In genomic region chr1:111513410-111514020, GRCh38 we compare ENCODE assay signal across 14 cellular contexts. TPM values are rescaled to one million over a fixed set of nuclear protein-coding genes. Genes with fewer than 3 reads are reported as not detected.
A peak's percentile ranks its signal among the peaks of the same experiment; 100 is the strongest.
DNase-seq lines count a peak whose midpoint lies in the region; ATAC-seq and TF ChIP-seq lines count a peak whose summit lies in the region.
"Had no signal": no experiment of that assay in that cellular context is flagged by ENCODE, and none has a peak within 500 bp of the region (broad histone marks: within the 10 kb centered on the region; RNA-seq: fewer than 3 reads in every experiment).

No MANE protein-coding gene starts in this region.

- H3K4me3 Mint-ChIP-seq in activated CD4-positive, alpha-beta T cell treated with anti-CD3 and anti-CD28 coated beads for 36 hours, result no peak overlapping the region
- H3K4me3 Mint-ChIP-seq in activated naive CD8-positive, alpha-beta T cell treated with anti-CD3 and anti-CD28 coated beads, Interleukin-2, amount 50 U/mL, for 24 hours, result no peak overlapping the region
- no peak overlapping the region for H3K4me3 Mint-ChIP-seq in stimulated activated memory B cell treated with anti-CD40 and anti-IgM and Interleukin-4, amounts not matched to agents 10 μg/mL and 1 μg/mL and 100 μg/mL, for 72 hours

- H3K27ac Mint-ChIP-seq in activated CD4-positive, alpha-beta T cell treated with anti-CD3 and anti-CD28 coated beads for 36 hours, result no peak overlapping the region
- peak overlapping the region; percentile 52 for H3K27ac Mint-ChIP-seq in activated naive CD8-positive, alpha-beta T cell treated with anti-CD3 and anti-CD28 coated beads, Interleukin-2, amount 50 U/mL, for 24 hours
- peak overlapping the region; percentile 96 for H3K27ac Mint-ChIP-seq in stimulated activated memory B cell treated with anti-CD40 and anti-IgM and Interleukin-4, amounts not matched to agents 10 μg/mL and 1 μg/mL and 100 μg/mL, for 72 hours

- H3K27ac ChIP-seq in right cardiac atrium (ENCODE audit: low read length) (no peak overlapping the region), smooth muscle cell (ENCODE audit: low read depth) (no peak overlapping the region)
- H3K27ac ChIP-seq: A549 had no signal

- no peaks in the 10 kb centered on the region for H3K9me3 Mint-ChIP-seq in activated CD4-positive, alpha-beta T cell treated with anti-CD3 and anti-CD28 coated beads for 36 hours (ENCODE audit: low read depth)
- no peaks in the 10 kb centered on the region for H3K9me3 Mint-ChIP-seq in activated naive CD8-positive, alpha-beta T cell treated with anti-CD3 and anti-CD28 coated beads, Interleukin-2, amount 50 U/mL, for 24 hours
- H3K9me3 Mint-ChIP-seq in stimulated activated memory B cell treated with anti-CD40 and anti-IgM and Interleukin-4, amounts not matched to agents 10 μg/mL and 1 μg/mL and 100 μg/mL, for 72 hours, result no peaks in the 10 kb centered on the region

- POLR2A ChIA-PET in activated CD4-positive, alpha-beta T cell treated with anti-CD3 and anti-CD28 coated beads for 36 hours (lab: Charles Lee), result no interaction called here

- 47% methylated on average over 8 of the region's 8 CpGs for WGBS in right cardiac atrium
- 69% methylated on average over 8 of the region's 8 CpGs for WGBS in smooth muscle cell (ENCODE audit: low lambda C conversion rate)

- H3K4me3 ChIP-seq in right cardiac atrium (ENCODE audit: low read length) (no peak overlapping the region), smooth muscle cell (no peak overlapping the region)
- H3K4me3 ChIP-seq: A549 had no signal

- H3K9me3 ChIP-seq in right cardiac atrium (ENCODE audit: control insufficient read depth, low read length), result no peaks in the 10 kb centered on the region
- no peaks in the 10 kb centered on the region for H3K9me3 ChIP-seq in smooth muscle cell (replicated peaks; ENCODE audit: low read depth)
- H3K9me3 ChIP-seq: A549 had no signal

- no peaks in the 10 kb centered on the region for H3K79me2 ChIP-seq in smooth muscle cell (ENCODE audit: low read depth)

- H4K20me1 ChIP-seq in smooth muscle cell (ENCODE audit: low read depth), result no peaks in the 10 kb centered on the region

- intact Hi-C loops in activated CD4-positive, alpha-beta T cell treated with anti-CD3 and anti-CD28 coated beads for 36 hours (cut with DNase I, micrococcal nuclease), result no loop called here
- intact Hi-C loops in right cardiac atrium (cut with DNase I), result loop anchor here in 1 of 4 donors (5.0 to 10.0 kb wide), 2 partner anchors 111 to 144 kb away; no protein-coding TSS in a partner anchor

- CTCF ChIA-PET in activated CD4-positive, alpha-beta T cell treated with anti-CD3 and anti-CD28 coated beads for 36 hours (lab: Charles Lee), result interaction anchor here (0.7 to 1.2 kb wide), 3 partner anchors 134 to 256 kb away, joined by 3 to 4 read pairs (median 3); no protein-coding TSS in a partner anchor

- no peaks in the 10 kb centered on the region for H3F3A ChIP-seq in smooth muscle cell (ENCODE audit: low read depth)

- H3K27me3 Mint-ChIP-seq in activated CD4-positive, alpha-beta T cell treated with anti-CD3 and anti-CD28 coated beads for 36 hours, result no peaks in the 10 kb centered on the region
- H3K27me3 Mint-ChIP-seq in activated naive CD8-positive, alpha-beta T cell treated with anti-CD3 and anti-CD28 coated beads, Interleukin-2, amount 50 U/mL, for 24 hours, result no peaks in the 10 kb centered on the region
- H3K27me3 Mint-ChIP-seq in stimulated activated memory B cell treated with anti-CD40 and anti-IgM and Interleukin-4, amounts not matched to agents 10 μg/mL and 1 μg/mL and 100 μg/mL, for 72 hours, result no peaks in the 10 kb centered on the region

- H3K27me3 ChIP-seq in right cardiac atrium (ENCODE audit: control insufficient read depth, insufficient read depth), result no peaks in the 10 kb centered on the region
- no peaks in the 10 kb centered on the region for H3K27me3 ChIP-seq in smooth muscle cell (ENCODE audit: low read depth)

- peak; percentile 63 for DNase-seq in activated CD4-positive, alpha-beta T cell treated with anti-CD3 and anti-CD28 coated beads for 36 hours
- DNase-seq in activated CD4-positive, alpha-beta T cell treated with anti-CD3 and anti-CD28 coated beads for 4 hours, result no peak
- DNase-seq in activated naive CD8-positive, alpha-beta T cell treated with anti-CD3 and anti-CD28 coated beads, Interleukin-2, amount 50 U/mL, for 24 hours, result no peak
- DNase-seq in right cardiac atrium (peak; percentile 49 to 59 (median 54)), smooth muscle cell (lab: John Stamatoyannopoulos, UW; ENCODE audit: unreplicated experiment) (no peak)
- DNase-seq: activated gamma-delta T cell, Karpas-422, NCI-H2107, small intestine had no signal

- no peak overlapping the region for H3K4me2 ChIP-seq in smooth muscle cell
- H3K4me2 ChIP-seq: A549 had no signal

- no peaks in the 10 kb centered on the region for H3K36me3 Mint-ChIP-seq in activated CD4-positive, alpha-beta T cell treated with anti-CD3 and anti-CD28 coated beads for 36 hours (ENCODE audit: low read depth)
- no peaks in the 10 kb centered on the region for H3K36me3 Mint-ChIP-seq in activated naive CD8-positive, alpha-beta T cell treated with anti-CD3 and anti-CD28 coated beads, Interleukin-2, amount 50 U/mL, for 24 hours (ENCODE audit: low read depth)
- H3K36me3 Mint-ChIP-seq in stimulated activated memory B cell treated with anti-CD40 and anti-IgM and Interleukin-4, amounts not matched to agents 10 μg/mL and 1 μg/mL and 100 μg/mL, for 72 hours, result no peaks in the 10 kb centered on the region

- no peak overlapping the region for H2AFZ ChIP-seq in smooth muscle cell (ENCODE audit: low read depth)

- H3K9ac ChIP-seq in smooth muscle cell (ENCODE audit: low read depth), result no peak overlapping the region

- no peaks in the 10 kb centered on the region for H3K36me3 ChIP-seq in smooth muscle cell (ENCODE audit: low read depth)

- TF ChIP-seq CTCF in smooth muscle cell (IDR thresholded peaks at IDR 0.05; ENCODE audit: borderline replicate concordance, insufficient read depth, poor library complexity, severe bottlenecking), result no peak

- peaks cover 54% of the 10 kb centered on the region for H3K4me1 Mint-ChIP-seq in activated CD4-positive, alpha-beta T cell treated with anti-CD3 and anti-CD28 coated beads for 36 hours
- H3K4me1 Mint-ChIP-seq in activated naive CD8-positive, alpha-beta T cell treated with anti-CD3 and anti-CD28 coated beads, Interleukin-2, amount 50 U/mL, for 24 hours, result peaks cover 76% of the 10 kb centered on the region
- H3K4me1 Mint-ChIP-seq in stimulated activated memory B cell treated with anti-CD40 and anti-IgM and Interleukin-4, amounts not matched to agents 10 μg/mL and 1 μg/mL and 100 μg/mL, for 72 hours, result peaks cover 46% of the 10 kb centered on the region

- peaks cover 31% of the 10 kb centered on the region for H3K4me1 ChIP-seq in right cardiac atrium (ENCODE audit: control insufficient read depth, insufficient read depth, low read length)
- no peaks in the 10 kb centered on the region for H3K4me1 ChIP-seq in smooth muscle cell (ENCODE audit: low read depth)
- H3K4me1 ChIP-seq: A549 had no signal

- peak; percentile 14 for ATAC-seq in activated CD4-positive, alpha-beta T cell treated with anti-CD3 and anti-CD28 coated beads for 36 hours
- peak; percentile 31 for ATAC-seq in activated naive CD8-positive, alpha-beta T cell treated with anti-CD3 and anti-CD28 coated beads, Interleukin-2, amount 50 U/mL, for 24 hours
- ATAC-seq in right cardiac atrium, result peak in 1 of 2 donors; percentile 14
- ATAC-seq in stimulated activated memory B cell treated with anti-CD40 and anti-IgM and Interleukin-4, amounts not matched to agents 10 μg/mL and 1 μg/mL and 100 μg/mL, for 72 hours, result no peak
- ATAC-seq in HG02973 (IDR thresholded peaks at IDR 0.05; ENCODE audit: unreplicated experiment), result no peak
- no peak for ATAC-seq in HG03045 (IDR thresholded peaks at IDR 0.05; ENCODE audit: unreplicated experiment)
- ATAC-seq: A549 had no signal

RNA-seq across cellular contexts. Expression of gene ADORA3, which starts 10.1 kb away (rescaled TPM):
- total RNA-seq in activated CD4-positive, alpha-beta T cell treated with anti-CD3 and anti-CD28 coated beads for 36 hours, result under 1 TPM in 1 of 2 experiments, not detected in 1; 0.16 TPM
- total RNA-seq in right cardiac atrium (10 to 100 TPM in 1 of 4 donors, 1 to 10 TPM in 3; 5.4 to 10.9 (median 9.9) TPM), smooth muscle cell (not detected in 2 replicates)
- polyA plus RNA-seq in right cardiac atrium (2.0 TPM), smooth muscle cell (0.14 TPM in 1 of 2 replicates, not detected in the other)
- total RNA-seq: epithelial cell of proximal tubule had no signal
- polyA plus RNA-seq: A549 had no signal

RNA-seq across cellular contexts. Expression of gene TMIGD3, which starts 10.1 kb away (rescaled TPM):
- total RNA-seq in activated CD4-positive, alpha-beta T cell treated with anti-CD3 and anti-CD28 coated beads for 36 hours, result not detected
- 1 to 10 TPM in 3 of 4 donors, under 1 TPM in 1; 0.82 to 9.5 (median 3.7) TPM for total RNA-seq in right cardiac atrium
- polyA plus RNA-seq in right cardiac atrium, result 2.1 TPM
- total RNA-seq in smooth muscle cell, result not detected in 2 replicates
- polyA plus RNA-seq in smooth muscle cell, result not detected in 2 replicates
- total RNA-seq: epithelial cell of proximal tubule had no signal
- polyA plus RNA-seq: A549 had no signal

RNA-seq across cellular contexts. Expression of gene C1orf162, which starts 39.7 kb away (rescaled TPM):
- total RNA-seq in activated CD4-positive, alpha-beta T cell treated with anti-CD3 and anti-CD28 coated beads for 36 hours, result 1 to 10 TPM; 4.7 to 7.6 TPM
- total RNA-seq in right cardiac atrium, result 10 to 100 TPM; 13.0 to 28.1 (median 18.0) TPM
- polyA plus RNA-seq in right cardiac atrium, result 13.5 TPM
- 0.13 TPM in 1 of 2 replicates, not detected in the other for total RNA-seq in smooth muscle cell
- polyA plus RNA-seq in smooth muscle cell, result 0.42 TPM in 1 of 2 replicates, not detected in the other
- total RNA-seq: epithelial cell of proximal tubule had no signal

Comparison
In these comparisons a context has a peak if more than half of its experiments do, and no peak if none do; other contexts are left out.
1. DNase-seq: peak in activated CD4-positive, alpha-beta T cell treated with anti-CD3 and anti-CD28 coated beads for 36 hours (single experiment) and right cardiac atrium (3 of 3); none in activated CD4-positive, alpha-beta T cell treated with anti-CD3 and anti-CD28 coated beads for 4 hours (0 of 2), activated naive CD8-positive, alpha-beta T cell treated with anti-CD3 and anti-CD28 coated beads, Interleukin-2, amount 50 U/mL, for 24 hours (single experiment) and smooth muscle cell (single experiment).
2. ATAC-seq: peak in activated CD4-positive, alpha-beta T cell treated with anti-CD3 and anti-CD28 coated beads for 36 hours (single experiment) and activated naive CD8-positive, alpha-beta T cell treated with anti-CD3 and anti-CD28 coated beads, Interleukin-2, amount 50 U/mL, for 24 hours (single experiment); none in stimulated activated memory B cell treated with anti-CD40 and anti-IgM and Interleukin-4, amounts not matched to agents 10 μg/mL and 1 μg/mL and 100 μg/mL, for 72 hours (single experiment), HG02973 (single experiment) and HG03045 (single experiment).